ENCODE assay signal across 14 cellular contexts in the genomic region with DNA sequence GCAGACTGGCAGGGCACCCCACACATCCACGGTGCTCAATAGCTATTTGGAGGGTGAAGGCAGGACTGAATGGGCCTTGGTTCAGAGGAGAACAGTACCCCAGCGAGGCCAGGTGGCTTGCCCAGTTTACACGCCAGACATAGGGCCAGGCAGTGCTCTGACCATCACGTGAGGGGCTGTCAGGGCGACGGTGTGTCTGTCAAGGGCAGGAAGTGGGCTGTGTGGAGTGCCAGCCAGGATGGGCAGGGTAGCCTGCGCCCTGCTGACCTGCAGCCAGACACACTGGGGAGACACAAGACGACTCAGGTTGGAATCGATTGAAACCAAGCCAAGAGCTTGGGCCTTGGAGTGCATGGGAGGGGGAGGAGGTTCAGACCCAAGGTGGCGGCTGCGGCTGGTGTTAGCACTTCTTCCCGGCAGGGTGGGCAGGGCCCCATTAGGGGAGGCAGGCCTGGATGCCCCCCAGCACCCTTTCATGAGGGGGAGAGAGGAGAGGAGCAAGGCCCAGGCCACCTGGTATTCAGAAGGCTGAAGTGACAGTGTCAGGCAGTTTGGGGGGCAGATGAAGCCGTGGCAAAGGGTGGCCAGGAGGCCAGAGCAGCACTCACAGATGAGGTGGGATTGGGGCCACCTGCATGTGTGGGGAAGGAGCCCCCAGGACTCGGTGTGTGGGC.
DNase-seq lines count a peak whose midpoint lies in the region; ATAC-seq and TF ChIP-seq lines count a peak whose summit lies in the region.
"Had no signal": no experiment of that assay in that cellular context is flagged by ENCODE, and none has a peak within 500 bp of the region (broad histone marks: within the 10 kb centered on the region; RNA-seq: fewer than 3 reads in every experiment).

No MANE protein-coding gene starts in this region.

- intact Hi-C loops in natural killer cell (cut with micrococcal nuclease) (loop anchor here (5.0 kb wide), 1 partner anchor 46 kb away; no protein-coding TSS in a partner anchor), vagina (cut with DNase I) (no loop called here)

- no peaks in the 10 kb centered on the region for H3K36me3 ChIP-seq in mucosa of stomach (ENCODE audit: control insufficient read depth, insufficient read depth, low read length)
- H3K36me3 ChIP-seq in vagina, result no peaks in the 10 kb centered on the region

- no peaks in the 10 kb centered on the region for H3K27me3 ChIP-seq in mucosa of stomach (ENCODE audit: control insufficient read depth, insufficient read depth, low read length)
- no peaks in the 10 kb centered on the region for H3K27me3 ChIP-seq in vagina
- H3K27me3 ChIP-seq: brain microvascular endothelial cell, spleen had no signal

- H3K9ac ChIP-seq in mucosa of stomach (ENCODE audit: low read length), result peak overlapping the region; percentile 20

- no peaks in the 10 kb centered on the region for H3K9me3 ChIP-seq in mucosa of stomach (ENCODE audit: control insufficient read depth, low read length)
- H3K9me3 ChIP-seq in vagina, result no peaks in the 10 kb centered on the region
- H3K9me3 ChIP-seq: spleen had no signal

- peaks cover 46 to 52% of the 10 kb centered on the region in 2 donors for H3K4me1 Mint-ChIP-seq in natural killer cell
- H3K4me1 Mint-ChIP-seq in natural killer cell treated with Interleukin-12 subunit alpha and Interleukin-12 subunit beta and Interleukin-15 and Interleukin-18, amount 100 ng/mL, for 72 hours (ENCODE audit: low read depth in 2 of 2), result peaks cover 15 to 54% of the 10 kb centered on the region in 2 donors

- H3K4me3 ChIP-seq in mucosa of stomach (ENCODE audit: low read length), result no peak overlapping the region
- no peak overlapping the region for H3K4me3 ChIP-seq in vagina
- H3K4me3 ChIP-seq: spleen had no signal

- H3K36me3 Mint-ChIP-seq in natural killer cell, result no peaks in the 10 kb centered on the region
- H3K36me3 Mint-ChIP-seq in natural killer cell treated with Interleukin-12 subunit alpha and Interleukin-12 subunit beta and Interleukin-15 and Interleukin-18, amount 100 ng/mL, for 72 hours, result no peaks in the 10 kb centered on the region

- no peak for DNase-seq in natural killer cell
- no peak for DNase-seq in natural killer cell treated with Interleukin-12 subunit alpha and Interleukin-12 subunit beta and Interleukin-15 and Interleukin-18, amount 100 ng/mL, for 72 hours (ENCODE audit: low spot score)
- peak; percentile 23 for DNase-seq in dermis blood vessel endothelial cell
- DNase-seq in vagina (ENCODE audit: extremely low spot score in 2 of 2), result no peak
- DNase-seq in D341Med (ENCODE audit: low spot score), result no peak
- DNase-seq in NCI-H146 treated with DMSO at 0.1 percent for 48 hours (lab: John Stamatoyannopoulos, UW; ENCODE audit: unreplicated experiment), result no peak
- DNase-seq in activated naive CD4-positive, alpha-beta T cell treated with anti-CD3 and anti-CD28 coated beads, Interleukin-2, amount 50 U/mL, for 16 hours, result no peak
- DNase-seq: activated T-cell treated with anti-CD3 and anti-CD28 coated beads, Interleukin-2, amount 50 U/mL, for 1 hour; brain microvascular endothelial cell; DMS53; KBM-7; NCI-H226; spleen had no signal

- no peaks in the 10 kb centered on the region for H3K9me3 Mint-ChIP-seq in natural killer cell
- H3K9me3 Mint-ChIP-seq in natural killer cell treated with Interleukin-12 subunit alpha and Interleukin-12 subunit beta and Interleukin-15 and Interleukin-18, amount 100 ng/mL, for 72 hours, result no peaks in the 10 kb centered on the region

- peak overlapping the region; percentile 38 to 80 for H3K27ac Mint-ChIP-seq in natural killer cell
- H3K27ac Mint-ChIP-seq in natural killer cell treated with Interleukin-12 subunit alpha and Interleukin-12 subunit beta and Interleukin-15 and Interleukin-18, amount 100 ng/mL, for 72 hours, result peak overlapping the region in 1 of 2 donors; percentile 26

- H3K27ac ChIP-seq in vagina, result peak overlapping the region; percentile 61
- H3K27ac ChIP-seq: brain microvascular endothelial cell had no signal

- TF ChIP-seq CTCF in natural killer cell (IDR thresholded peaks at IDR 0.05) (no peak), vagina (IDR thresholded peaks at IDR 0.05) (no peak)

- peak in 1 of 3 donors; percentile 33 for ATAC-seq in natural killer cell
- no peak for ATAC-seq in natural killer cell treated with Interleukin-12 subunit alpha and Interleukin-12 subunit beta and Interleukin-15 and Interleukin-18, amount 100 ng/mL, for 72 hours

- H3K4me1 ChIP-seq in mucosa of stomach (ENCODE audit: control insufficient read depth, insufficient read depth, low read length) (peaks cover 13% of the 10 kb centered on the region), vagina (peaks cover 64% of the 10 kb centered on the region)

- H3K27me3 Mint-ChIP-seq in natural killer cell (ENCODE audit: low read depth in 2 of 2), result no peaks in the 10 kb centered on the region
- H3K27me3 Mint-ChIP-seq in natural killer cell treated with Interleukin-12 subunit alpha and Interleukin-12 subunit beta and Interleukin-15 and Interleukin-18, amount 100 ng/mL, for 72 hours, result no peaks in the 10 kb centered on the region

- peak overlapping the region; percentile 9 for H3K4me3 Mint-ChIP-seq in natural killer cell
- H3K4me3 Mint-ChIP-seq in natural killer cell treated with Interleukin-12 subunit alpha and Interleukin-12 subunit beta and Interleukin-15 and Interleukin-18, amount 100 ng/mL, for 72 hours, result no peak overlapping the region

- TF ChIP-seq POLR2A in vagina (IDR thresholded peaks at IDR 0.05), result no peak
